ENCODE assay signal across 25 cellular contexts in genomic region chr11:69238562-69239319, GRCh38. TPM values are rescaled to one million over a fixed set of nuclear protein-coding genes. Genes with fewer than 3 reads are reported as not detected.
DNase-seq lines count a peak whose midpoint lies in the region; ATAC-seq and TF ChIP-seq lines count a peak whose summit lies in the region.
"Had no signal": no experiment of that assay in that cellular context is flagged by ENCODE, and none has a peak within 500 bp of the region (broad histone marks: within the 10 kb centered on the region; RNA-seq: fewer than 3 reads in every experiment).

No MANE protein-coding gene starts in this region.

- H3K36me3 Mint-ChIP-seq in activated CD8-positive, alpha-beta T cell treated with anti-CD3 and anti-CD28 coated beads for 36 hours (ENCODE audit: low read depth) = peaks cover 1% of the 10 kb centered on the region
- H3K36me3 Mint-ChIP-seq in activated CD8-positive, alpha-beta T cell treated with anti-CD3 and anti-CD28 coated beads, Interleukin-2, amount 10 ng/mL, durations not matched to agents 7 days and 5 days (ENCODE audit: low read depth) = peaks cover 9% of the 10 kb centered on the region
- H3K36me3 Mint-ChIP-seq in activated T-helper 2 cell treated with anti-CD3 and anti-CD28 coated beads, Interferon-gamma antibody, Interleukin-2, Interleukin-4, amounts not matched to agents 10 μg/mL and 5 μg/mL and 100 μg/mL, durations not matched to agents 14 hours and 24 hours and 36 hours (ENCODE audit: low read depth) = no peaks in the 10 kb centered on the region
- H3K36me3 Mint-ChIP-seq: mesothelial cell of epicardium; natural killer cell treated with Interleukin-12 subunit alpha and Interleukin-12 subunit beta and Interleukin-15 and Interleukin-18, amount 100 ng/mL, for 72 hours had no signal

- H3K4me3 Mint-ChIP-seq in activated CD8-positive, alpha-beta T cell treated with anti-CD3 and anti-CD28 coated beads for 36 hours = no peak overlapping the region
- no peak overlapping the region for H3K4me3 Mint-ChIP-seq in activated CD8-positive, alpha-beta T cell treated with anti-CD3 and anti-CD28 coated beads, Interleukin-2, amount 10 ng/mL, durations not matched to agents 7 days and 5 days
- peak overlapping the region; percentile 2 for H3K4me3 Mint-ChIP-seq in activated T-helper 2 cell treated with anti-CD3 and anti-CD28 coated beads, Interferon-gamma antibody, Interleukin-2, Interleukin-4, amounts not matched to agents 10 μg/mL and 5 μg/mL and 100 μg/mL, durations not matched to agents 14 hours and 24 hours and 36 hours (ENCODE audit: low read depth)
- H3K4me3 Mint-ChIP-seq: mesothelial cell of epicardium; natural killer cell treated with Interleukin-12 subunit alpha and Interleukin-12 subunit beta and Interleukin-15 and Interleukin-18, amount 100 ng/mL, for 72 hours had no signal

- peaks cover 36% of the 10 kb centered on the region for H3K4me1 Mint-ChIP-seq in activated CD8-positive, alpha-beta T cell treated with anti-CD3 and anti-CD28 coated beads for 36 hours (ENCODE audit: low read depth)
- H3K4me1 Mint-ChIP-seq in activated CD8-positive, alpha-beta T cell treated with anti-CD3 and anti-CD28 coated beads, Interleukin-2, amount 10 ng/mL, durations not matched to agents 7 days and 5 days (ENCODE audit: low read depth) = peaks cover 21% of the 10 kb centered on the region
- peaks cover 22% of the 10 kb centered on the region for H3K4me1 Mint-ChIP-seq in activated T-helper 2 cell treated with anti-CD3 and anti-CD28 coated beads, Interferon-gamma antibody, Interleukin-2, Interleukin-4, amounts not matched to agents 10 μg/mL and 5 μg/mL and 100 μg/mL, durations not matched to agents 14 hours and 24 hours and 36 hours (ENCODE audit: low read depth)
- H3K4me1 Mint-ChIP-seq: mesothelial cell of epicardium had no signal

- peaks cover 3% of the 10 kb centered on the region for H3K9me3 Mint-ChIP-seq in activated CD8-positive, alpha-beta T cell treated with anti-CD3 and anti-CD28 coated beads for 36 hours
- H3K9me3 Mint-ChIP-seq in activated CD8-positive, alpha-beta T cell treated with anti-CD3 and anti-CD28 coated beads, Interleukin-2, amount 10 ng/mL, durations not matched to agents 7 days and 5 days (ENCODE audit: insufficient read depth) = no peaks in the 10 kb centered on the region
- H3K9me3 Mint-ChIP-seq in activated T-helper 2 cell treated with anti-CD3 and anti-CD28 coated beads, Interferon-gamma antibody, Interleukin-2, Interleukin-4, amounts not matched to agents 10 μg/mL and 5 μg/mL and 100 μg/mL, durations not matched to agents 14 hours and 24 hours and 36 hours = peaks cover 9% of the 10 kb centered on the region
- H3K9me3 Mint-ChIP-seq: natural killer cell treated with Interleukin-12 subunit alpha and Interleukin-12 subunit beta and Interleukin-15 and Interleukin-18, amount 100 ng/mL, for 72 hours had no signal

- intact Hi-C loops in activated CD8-positive, alpha-beta T cell treated with anti-CD3 and anti-CD28 coated beads for 36 hours (cut with micrococcal nuclease) = loop anchor here (10.0 kb wide), 1 partner anchor 114 kb away; no protein-coding TSS in a partner anchor
- intact Hi-C loops in activated T-helper 2 cell treated with anti-CD3 and anti-CD28 coated beads, Interferon-gamma antibody, Interleukin-2, Interleukin-4, amounts not matched to agents 10 μg/mL and 5 μg/mL and 100 μg/mL, durations not matched to agents 14 hours and 24 hours and 36 hours (cut with micrococcal nuclease) = loop anchor here (1.0 to 2.0 kb wide), 2 partner anchors 59 to 72 kb away; no protein-coding TSS in a partner anchor
- intact Hi-C loops in posterior vena cava (cut with DNase I) = no loop called here

- peak; percentile 79 for ATAC-seq in activated CD8-positive, alpha-beta T cell treated with anti-CD3 and anti-CD28 coated beads for 36 hours
- ATAC-seq in activated CD8-positive, alpha-beta T cell treated with anti-CD3 and anti-CD28 coated beads, Interleukin-2, amount 10 ng/mL, durations not matched to agents 7 days and 5 days = no peak
- ATAC-seq in GM19452 (IDR thresholded peaks at IDR 0.05; ENCODE audit: unreplicated experiment) (no peak), HG02588 (IDR thresholded peaks at IDR 0.05; ENCODE audit: unreplicated experiment) (no peak)
- ATAC-seq: K562; natural killer cell treated with Interleukin-12 subunit alpha and Interleukin-12 subunit beta and Interleukin-15 and Interleukin-18, amount 100 ng/mL, for 72 hours; PC-3 had no signal

- peaks cover 4% of the 10 kb centered on the region for H3K27me3 Mint-ChIP-seq in activated CD8-positive, alpha-beta T cell treated with anti-CD3 and anti-CD28 coated beads for 36 hours
- H3K27me3 Mint-ChIP-seq in activated CD8-positive, alpha-beta T cell treated with anti-CD3 and anti-CD28 coated beads, Interleukin-2, amount 10 ng/mL, durations not matched to agents 7 days and 5 days (ENCODE audit: low read depth) = no peaks in the 10 kb centered on the region
- H3K27me3 Mint-ChIP-seq in activated T-helper 2 cell treated with anti-CD3 and anti-CD28 coated beads, Interferon-gamma antibody, Interleukin-2, Interleukin-4, amounts not matched to agents 10 μg/mL and 5 μg/mL and 100 μg/mL, durations not matched to agents 14 hours and 24 hours and 36 hours (ENCODE audit: low read depth) = peaks cover 2% of the 10 kb centered on the region

- no peak overlapping the region for H3K4me3 ChIP-seq in GM12865 (ENCODE audit: low read depth, low read length)
- H3K4me3 ChIP-seq: esophagus squamous epithelium, K562 had no signal

- peak overlapping the region; percentile 68 for H3K27ac Mint-ChIP-seq in activated CD8-positive, alpha-beta T cell treated with anti-CD3 and anti-CD28 coated beads for 36 hours
- H3K27ac Mint-ChIP-seq in activated CD8-positive, alpha-beta T cell treated with anti-CD3 and anti-CD28 coated beads, Interleukin-2, amount 10 ng/mL, durations not matched to agents 7 days and 5 days = no peak overlapping the region
- peak overlapping the region; percentile 85 for H3K27ac Mint-ChIP-seq in activated T-helper 2 cell treated with anti-CD3 and anti-CD28 coated beads, Interferon-gamma antibody, Interleukin-2, Interleukin-4, amounts not matched to agents 10 μg/mL and 5 μg/mL and 100 μg/mL, durations not matched to agents 14 hours and 24 hours and 36 hours
- H3K27ac Mint-ChIP-seq: mesothelial cell of epicardium; natural killer cell treated with Interleukin-12 subunit alpha and Interleukin-12 subunit beta and Interleukin-15 and Interleukin-18, amount 100 ng/mL, for 72 hours had no signal

- TF ChIP-seq CTCF in activated CD8-positive, alpha-beta T cell treated with anti-CD3 and anti-CD28 coated beads for 36 hours (IDR thresholded peaks at IDR 0.05) = no peak
- TF ChIP-seq CTCF in GM12865 (IDR thresholded peaks at IDR 0.05; ENCODE audit: insufficient read depth, low read depth, low read length, missing control alignments) = no peak

- peak; percentile 43 for DNase-seq in activated CD8-positive, alpha-beta T cell treated with anti-CD3 and anti-CD28 coated beads for 36 hours
- DNase-seq in activated CD8-positive, alpha-beta T cell treated with anti-CD3 and anti-CD28 coated beads, Interleukin-2, amount 10 ng/mL, durations not matched to agents 7 days and 5 days = no peak
- DNase-seq in GM12865 (ENCODE audit: low read depth) (peak; percentile 18), posterior vena cava (ENCODE audit: low spot score) (peak; percentile 52), T-helper 9 cell (no peak)
- DNase-seq in activated T-helper 2 cell treated with anti-CD3 and anti-CD28 coated beads, Interferon-gamma antibody, Interleukin-2, Interleukin-4, amounts not matched to agents 10 μg/mL and 5 μg/mL and 100 μg/mL, durations not matched to agents 14 hours and 24 hours and 36 hours (ENCODE audit: low spot score) = no peak
- DNase-seq: ACHN; amygdala; central memory CD4-positive, alpha-beta T cell; DMS 273 treated with DMSO at 0.1 percent for 48 hours; effector CD4-positive, alpha-beta T cell; esophagus squamous epithelium; NCI-H187; NCI-H2227 treated with DMSO at 0.1 percent for 48 hours; NCI-H82; PC-3; posterior cingulate gyrus; SIG-M5; T-helper 1 cell had no signal

- CTCF ChIA-PET in activated CD8-positive, alpha-beta T cell treated with anti-CD3 and anti-CD28 coated beads for 36 hours (lab: Charles Lee) = interaction anchor here (0.6 to 1.1 kb wide), 2 partner anchors 90 to 404 kb away, joined by 3 read pairs; no protein-coding TSS in a partner anchor
- CTCF ChIA-PET in activated CD8-positive, alpha-beta T cell treated with anti-CD3 and anti-CD28 coated beads, Interleukin-2, amount 10 ng/mL, durations not matched to agents 7 days and 5 days (lab: Charles Lee) = no interaction called here

- POLR2A ChIA-PET in activated CD8-positive, alpha-beta T cell treated with anti-CD3 and anti-CD28 coated beads for 36 hours (lab: Charles Lee) = interaction anchor here (0.7 to 1.5 kb wide), 2 partner anchors 48 to 59 kb away, joined by 3 to 9 read pairs; no protein-coding TSS in a partner anchor
- POLR2A ChIA-PET in activated CD8-positive, alpha-beta T cell treated with anti-CD3 and anti-CD28 coated beads, Interleukin-2, amount 10 ng/mL, durations not matched to agents 7 days and 5 days (lab: Charles Lee) = interaction anchor here (0.6 kb wide), 1 partner anchor 455 kb away, joined by 3 read pairs; no protein-coding TSS in a partner anchor

RNA-seq across cellular contexts. Expression of gene MYEOV, which starts 55.2 kb away (rescaled TPM):
- total RNA-seq in activated CD8-positive, alpha-beta T cell treated with anti-CD3 and anti-CD28 coated beads for 36 hours = not detected
- not detected for total RNA-seq in activated CD8-positive, alpha-beta T cell treated with anti-CD3 and anti-CD28 coated beads, Interleukin-2, amount 10 ng/mL, durations not matched to agents 7 days and 5 days
- total RNA-seq in activated T-helper 2 cell treated with anti-CD3 and anti-CD28 coated beads, Interferon-gamma antibody, Interleukin-2, Interleukin-4, amounts not matched to agents 10 μg/mL and 5 μg/mL and 100 μg/mL, durations not matched to agents 14 hours and 24 hours and 36 hours = 0.09 TPM in 1 of 2 replicates, not detected in the other
- under 1 TPM; 0.46 to 0.57 TPM for total RNA-seq in posterior vena cava
- total RNA-seq: natural killer cell treated with Interleukin-12 subunit alpha and Interleukin-12 subunit beta and Interleukin-15 and Interleukin-18, amount 100 ng/mL, for 72 hours; skeletal muscle tissue had no signal

Comparison
In these comparisons a context has a peak if more than half of its experiments do, and no peak if none do; other contexts are left out.
1. DNase-seq: peak in activated CD8-positive, alpha-beta T cell treated with anti-CD3 and anti-CD28 coated beads for 36 hours (single experiment), GM12865 (single experiment) and posterior vena cava (single experiment); none in activated CD8-positive, alpha-beta T cell treated with anti-CD3 and anti-CD28 coated beads, Interleukin-2, amount 10 ng/mL, durations not matched to agents 7 days and 5 days (single experiment), activated T-helper 2 cell treated with anti-CD3 and anti-CD28 coated beads, Interferon-gamma antibody, Interleukin-2, Interleukin-4, amounts not matched to agents 10 μg/mL and 5 μg/mL and 100 μg/mL, durations not matched to agents 14 hours and 24 hours and 36 hours (single experiment) and T-helper 9 cell (single experiment).
2. intact Hi-C loops: an anchor here in activated CD8-positive, alpha-beta T cell treated with anti-CD3 and anti-CD28 coated beads for 36 hours (10.0 kb wide) and activated T-helper 2 cell treated with anti-CD3 and anti-CD28 coated beads, Interferon-gamma antibody, Interleukin-2, Interleukin-4, amounts not matched to agents 10 μg/mL and 5 μg/mL and 100 μg/mL, durations not matched to agents 14 hours and 24 hours and 36 hours (1.0 to 2.0 kb wide); none called in posterior vena cava.